Comparison of ENCODE assay signal across 1 cellular context in genomic region chr10:133309720-133310398, GRCh38.
A peak's percentile ranks its signal among the peaks of the same experiment; 100 is the strongest.
TF ChIP-seq lines count a peak whose summit lies in the region.

No MANE protein-coding gene starts in this region.

TF ChIP-seq in K562, 482 proteins besides CTCF, POLR2A, EP300 and RAD21:
- TF ChIP-seq STAG1 (CRISPR knock-in tag; IDR thresholded peaks at IDR 0.05; ENCODE audit: borderline replicate concordance): no peak
- TF ChIP-seq RBFOX2 (IDR thresholded peaks at IDR 0.05; ENCODE audit: low read depth, low read length): peak; percentile 41; the same call in 1 of the 2 replicates
